In the genomic region with DNA sequence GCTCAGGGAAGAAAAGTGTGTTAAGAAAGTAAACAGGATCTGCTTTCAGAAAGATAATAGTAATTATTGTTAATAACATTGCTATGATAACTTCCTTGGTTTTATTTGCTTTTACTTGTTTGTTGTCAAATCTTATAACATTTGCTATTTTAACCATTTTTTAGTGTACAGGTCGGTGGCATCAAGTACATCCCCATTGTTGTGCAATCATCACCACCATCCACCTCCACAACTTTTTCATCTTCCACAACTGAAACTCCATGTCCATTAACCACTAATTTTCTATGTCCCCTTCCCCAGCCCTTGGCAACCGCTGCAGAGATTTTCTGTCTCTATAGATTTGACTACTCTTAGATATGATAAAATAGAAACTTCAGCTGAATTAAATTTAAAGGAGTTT, we compare ENCODE assay signal across 33 cellular contexts. TPM values are rescaled to one million over a fixed set of nuclear protein-coding genes. Genes with fewer than 3 reads are reported as not detected.
"Had no signal": no experiment of that assay in that cellular context is flagged by ENCODE, and none has a peak within 500 bp of the region (broad histone marks: within the 10 kb centered on the region; RNA-seq: fewer than 3 reads in every experiment).

No MANE protein-coding gene starts in this region.

- H3K4me3 ChIP-seq: adrenal gland, ascending aorta, body of pancreas, breast epithelium, cardiac muscle cell had no signal

- ATAC-seq: activated naive CD4-positive, alpha-beta T cell treated with anti-CD3 and anti-CD28 coated beads, Interleukin-2, amount 50 U/mL, for 72 hours; activated naive CD8-positive, alpha-beta T cell treated with anti-CD3 and anti-CD28 coated beads, Interleukin-2, amount 50 U/mL, for 24 hours; activated T-cell treated with anti-CD3 and anti-CD28 coated beads, Interleukin-2, amount 50 U/mL, for 4 hours; activated T-cell treated with anti-CD3 and anti-CD28 coated beads, Interleukin-2, amount 50 U/mL, for 72 hours; activated T-helper 17 cell treated with anti-CD3 and anti-CD28 coated beads, Interleukin-2, amount 50 U/mL, for 72 hours; body of pancreas had no signal

- H3K4me1 ChIP-seq: adrenal gland, ascending aorta, body of pancreas, breast epithelium had no signal

- H3K27me3 ChIP-seq: ascending aorta, body of pancreas, brain microvascular endothelial cell, breast epithelium, cardiac muscle cell had no signal

- H3K36me3 ChIP-seq: adrenal gland, ascending aorta, brain microvascular endothelial cell, breast epithelium, cardiac muscle cell had no signal

- H3K27ac ChIP-seq: adrenal gland, ascending aorta, body of pancreas, brain microvascular endothelial cell, breast epithelium, cardiac muscle cell had no signal

- H3K9me3 ChIP-seq: adrenal gland, ascending aorta, body of pancreas, breast epithelium had no signal

- FAIRE-seq: astrocyte had no signal

- DNase-seq: activated effector memory CD4-positive, alpha-beta T cell treated with anti-CD3 and anti-CD28 coated beads, Interleukin-2, amount 50 U/mL, for 16 hours; activated effector memory CD4-positive, alpha-beta T cell treated with Interleukin-2 at 50 U/mL for 16 hours; activated gamma-delta T cell; activated gamma-delta T cell treated with Interleukin-2 at 50 U/mL for 16 hours; activated naive CD4-positive, alpha-beta T cell; activated naive CD4-positive, alpha-beta T cell treated with anti-CD3 and anti-CD28 coated beads for 36 hours; activated naive CD4-positive, alpha-beta T cell treated with anti-CD3 and anti-CD28 coated beads, Interleukin-2, amount 10 ng/mL, durations not matched to agents 7 days and 5 days; activated naive CD4-positive, alpha-beta T cell treated with anti-CD3 and anti-CD28 coated beads, Interleukin-2, amount 50 U/mL, for 16 hours; activated naive CD4-positive, alpha-beta T cell treated with Interleukin-2 at 50 U/mL for 16 hours; activated naive CD8-positive, alpha-beta T cell treated with anti-CD3 and anti-CD28 coated beads for 36 hours; activated naive CD8-positive, alpha-beta T cell treated with anti-CD3 and anti-CD28 coated beads, Interleukin-2, amount 10 ng/mL, durations not matched to agents 7 days and 5 days; activated naive CD8-positive, alpha-beta T cell treated with anti-CD3 and anti-CD28 coated beads, Interleukin-2, amount 50 U/mL, for 24 hours; activated T-cell treated with anti-CD3 and anti-CD28 coated beads, Interleukin-2, amount 50 U/mL, for 24 hours; activated T-cell treated with anti-CD3 and anti-CD28 coated beads, Interleukin-2, amount 50 U/mL, for 4 hours; activated T-cell treated with anti-CD3 and anti-CD28 coated beads, Interleukin-2, amount 50 U/mL, for 48 hours; activated T-cell treated with anti-CD3 and anti-CD28 coated beads, Interleukin-2, amount 50 U/mL, for 72 hours; adrenal gland; amniotic stem cell; amygdala; anterior cingulate cortex; aorta; body of pancreas; brain microvascular endothelial cell; caudate nucleus; central memory CD4-positive, alpha-beta T cell; cerebellar nuclear complex had no signal

RNA-seq across cellular contexts. Expression of a gene that starts 22.7 kb away (rescaled TPM):
- total RNA-seq: activated naive CD4-positive, alpha-beta T cell treated with anti-CD3 and anti-CD28 coated beads for 36 hours; activated naive CD4-positive, alpha-beta T cell treated with anti-CD3 and anti-CD28 coated beads, Interleukin-2, amount 50 U/mL, for 72 hours; activated naive CD8-positive, alpha-beta T cell treated with anti-CD3 and anti-CD28 coated beads for 36 hours; activated naive CD8-positive, alpha-beta T cell treated with anti-CD3 and anti-CD28 coated beads, Interleukin-2, amount 10 ng/mL, durations not matched to agents 7 days and 5 days; activated T-helper 1 cell treated with anti-CD3 and anti-CD28 coated beads, Interleukin-12 subunit alpha, Interleukin-12 subunit beta, Interleukin-2, Interleukin-4 antibody, amounts not matched to agents 30 ng/mL and 10 ng/mL and 1 ng/mL, durations not matched to agents 14 hours and 24 hours and 36 hours; activated T-helper 17 cell treated with anti-CD3 and anti-CD28 coated beads, Interleukin-2, amount 50 U/mL, for 72 hours had no signal
